1 cellular context compared by ENCODE assay signal in the genomic region with DNA sequence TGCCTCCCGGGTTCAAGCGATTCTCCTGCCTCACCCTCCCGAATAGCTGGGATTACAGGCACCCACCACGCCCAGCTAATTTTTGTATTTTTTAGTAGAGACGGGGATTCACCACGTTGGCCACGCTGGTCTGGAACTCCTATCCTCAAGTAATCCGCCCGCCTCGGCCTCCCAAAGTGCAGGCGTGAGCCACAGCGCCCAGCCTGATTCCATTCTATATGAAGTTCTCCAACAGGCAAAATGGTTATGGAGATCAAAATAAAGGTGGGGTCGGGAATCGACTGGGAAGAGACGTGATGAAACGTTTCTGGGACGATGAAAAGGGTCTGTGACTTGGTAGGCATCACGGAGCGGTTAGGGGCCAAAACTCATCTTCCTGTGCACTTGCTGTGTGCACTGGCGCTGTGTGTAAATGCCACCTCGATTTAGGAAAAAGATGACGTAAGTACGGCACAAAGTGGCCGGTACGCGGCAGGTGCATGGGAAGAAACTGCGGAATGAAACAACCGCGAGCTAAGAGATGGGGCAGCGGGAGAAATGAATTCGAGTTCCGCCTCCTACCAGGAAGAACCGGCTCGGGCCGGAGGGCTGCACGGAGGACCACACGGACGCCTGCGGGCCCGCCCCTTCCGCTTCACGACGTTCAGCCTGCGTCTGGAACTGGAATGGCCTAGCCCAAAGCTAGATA.
A peak's percentile ranks its signal among the peaks of the same experiment; 100 is the strongest.
TF ChIP-seq lines count a peak whose summit lies in the region.

No MANE protein-coding gene starts in this region.

TF ChIP-seq in GM23338, 12 proteins besides CTCF, POLR2A, EP300 and RAD21 (continued from another document):
- TF ChIP-seq ETS1 (IDR thresholded peaks at IDR 0.05) (0 out of 2 replicates have a peak, but pooled peaks have one; percentile 29), EZH2phosphoT487 (IDR thresholded peaks at IDR 0.05; ENCODE audit: unreplicated experiment) (no peak), CREB1 (CRISPR knock-in tag; IDR thresholded peaks at IDR 0.05; ENCODE audit: low read depth) (peak; percentile 31; the same call in 1 of the 2 replicates)
